In the genomic region with DNA sequence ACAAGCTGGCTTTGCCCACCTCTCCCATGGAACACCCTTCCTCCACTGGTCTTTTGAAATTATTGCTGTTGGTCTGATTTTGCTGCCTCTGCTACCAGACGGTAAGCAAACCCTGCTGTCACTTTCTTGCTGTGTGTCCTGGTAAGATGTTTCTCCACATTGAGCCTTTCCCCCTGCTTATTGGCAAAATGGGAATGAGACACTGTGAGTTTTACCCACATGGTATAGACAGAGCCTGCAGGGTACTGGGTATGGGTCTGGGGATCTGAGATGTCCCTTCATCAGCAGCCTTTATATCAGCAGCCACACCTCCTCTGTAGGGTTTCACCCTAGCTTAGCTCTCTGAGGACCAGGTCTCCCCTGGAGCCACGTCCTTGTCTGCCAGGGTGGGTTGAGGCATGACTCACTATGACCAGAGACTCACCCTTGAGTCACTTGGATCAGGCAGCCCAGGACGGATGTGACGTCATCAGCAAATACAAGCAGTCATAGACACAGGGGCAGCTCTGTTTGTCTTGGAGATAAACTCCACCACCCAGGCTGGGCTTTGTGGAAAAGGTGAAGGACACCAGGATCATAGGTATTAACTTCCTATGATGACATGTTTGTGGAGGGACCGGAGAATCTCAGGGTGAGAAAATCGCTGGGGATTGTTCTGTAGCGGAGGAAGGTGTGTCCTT, we compare ENCODE assay signal across 9 cellular contexts. TPM values are rescaled to one million over a fixed set of nuclear protein-coding genes. Genes with fewer than 3 reads are reported as not detected.
DNase-seq lines count a peak whose midpoint lies in the region; FAIRE-seq and TF ChIP-seq lines count a peak whose summit lies in the region.
"Had no signal": no experiment of that assay in that cellular context is flagged by ENCODE, and none has a peak within 500 bp of the region (broad histone marks: within the 10 kb centered on the region; RNA-seq: fewer than 3 reads in every experiment).

No MANE protein-coding gene starts in this region.

- H3K27me3 Mint-ChIP-seq in neural progenitor cell (ENCODE audit: insufficient read depth, low read depth), result peaks cover under 1% of the 10 kb centered on the region

- 29 to 45% (median 33%) methylated on average over 4 to 7 of the region's 7 CpGs for WGBS in adrenal gland, 4 donors
- WGBS in mesenchymal stem cell, result 16% methylated on average over 4 of the region's 7 CpGs

- peak overlapping the region; percentile 85 for H4K8ac ChIP-seq in mesenchymal stem cell (ENCODE audit: low read length)

- H3K4me1 ChIP-seq in BE2C (no peaks in the 10 kb centered on the region), adrenal gland (replicated peaks in 1 of 2) (peaks cover 11 to 12% of the 10 kb centered on the region in 2 donors), mesenchymal stem cell (ENCODE audit: control insufficient read depth, insufficient read depth, low read depth, low read length) (peaks cover 11% of the 10 kb centered on the region), neural progenitor cell (no peaks in the 10 kb centered on the region), kidney (ENCODE audit: control insufficient read depth in 1 of 2, insufficient read depth in 1 of 2, low read depth in 1 of 2, low read length in 2 of 2) (peaks cover 0 to 2% of the 10 kb centered on the region in 2 donors)

- H4K20me1 ChIP-seq in neural progenitor cell (ENCODE audit: low read depth), result no peaks in the 10 kb centered on the region

- peak overlapping the region in 1 of 2 experiments; percentile 13 for H3K18ac ChIP-seq in mesenchymal stem cell (ENCODE audit: low read depth in 1 of 2, low read length in 2 of 2)

- no peak overlapping the region for H2AK5ac ChIP-seq in mesenchymal stem cell (ENCODE audit: low read length, severe bottlenecking)

- H2BK120ac ChIP-seq in mesenchymal stem cell (ENCODE audit: low read depth, low read length), result no peak overlapping the region

- TF ChIP-seq CTCF in BE2C (IDR thresholded peaks at IDR 0.05; ENCODE audit: low read depth, low read length), result no peak
- no peak for TF ChIP-seq CTCF in adrenal gland (IDR thresholded peaks at IDR 0.05)
- no peak for TF ChIP-seq CTCF in neural progenitor cell (IDR thresholded peaks at IDR 0.05)
- no peak for TF ChIP-seq CTCF in kidney (IDR thresholded peaks at IDR 0.05; ENCODE audit: borderline replicate concordance, extremely low read depth, insufficient read depth)

- no peak overlapping the region for H2BK5ac ChIP-seq in mesenchymal stem cell (ENCODE audit: low read depth, low read length, poor library complexity, severe bottlenecking)

- H3F3A ChIP-seq in neural progenitor cell (ENCODE audit: low read depth), result no peaks in the 10 kb centered on the region

- H3K4me2 ChIP-seq in mesenchymal stem cell (ENCODE audit: low read length, poor library complexity, severe bottlenecking), result no peak overlapping the region
- H3K4me2 ChIP-seq in neural progenitor cell, result no peak overlapping the region

- H3K4me1 Mint-ChIP-seq in neural progenitor cell, result peaks cover 2% of the 10 kb centered on the region

- no peak overlapping the region for H3K23ac ChIP-seq in mesenchymal stem cell (ENCODE audit: low read length in 2 of 2)

- peak overlapping the region in 1 of 2 experiments; percentile 63 for H2BK12ac ChIP-seq in mesenchymal stem cell (ENCODE audit: low read length in 2 of 2)

- H3K79me1 ChIP-seq in mesenchymal stem cell (replicated peaks; ENCODE audit: low read length, poor library complexity, severe bottlenecking), result no peaks in the 10 kb centered on the region

- peak overlapping the region in 3 of 5 donors; percentile 9 to 71 (median 47) for H3K27ac ChIP-seq in adrenal gland
- no peak overlapping the region for H3K27ac ChIP-seq in mesenchymal stem cell (ENCODE audit: low read length, poor library complexity, severe bottlenecking)
- H3K27ac ChIP-seq in neural progenitor cell, result no peak overlapping the region
- no peak overlapping the region for H3K27ac ChIP-seq in kidney (ENCODE audit: low read depth in 2 of 2, low read length in 2 of 2)

- H3K9me3 Mint-ChIP-seq in neural progenitor cell, result no peaks in the 10 kb centered on the region

- H3K36me3 ChIP-seq in BE2C (no peaks in the 10 kb centered on the region), adrenal gland (replicated peaks in 1 of 2) (no peaks in the 10 kb centered on the region), mesenchymal stem cell (ENCODE audit: control insufficient read depth in 1 of 2, insufficient read depth in 2 of 2, low read depth in 1 of 2, low read length in 2 of 2) (no peaks in the 10 kb centered on the region), neural progenitor cell (no peaks in the 10 kb centered on the region), kidney (ENCODE audit: control insufficient read depth in 1 of 2, insufficient read depth in 2 of 2, low read length in 2 of 2) (no peaks in the 10 kb centered on the region)

- no peak for TF ChIP-seq POLR2A in adrenal gland (IDR thresholded peaks at IDR 0.05)

- no peak overlapping the region for H3K4me3 Mint-ChIP-seq in neural progenitor cell

- no peak overlapping the region for H4K91ac ChIP-seq in mesenchymal stem cell (ENCODE audit: low read length)

- no peak overlapping the region for H3K27ac Mint-ChIP-seq in neural progenitor cell

- H3K79me2 ChIP-seq in neural progenitor cell (ENCODE audit: low read depth), result no peaks in the 10 kb centered on the region

- no peak overlapping the region for H2BK15ac ChIP-seq in mesenchymal stem cell (ENCODE audit: low read depth, poor library complexity, severe bottlenecking)

- no peak for FAIRE-seq in HTR-8/SVneo (lab: Jason Lieb, UNC)
- no peak for FAIRE-seq in kidney (lab: Jason Lieb, UNC)
- FAIRE-seq: endometrium had no signal

- no peak overlapping the region for H3K14ac ChIP-seq in mesenchymal stem cell (ENCODE audit: low read length in 2 of 2)

- H3K4me3 ChIP-seq in BE2C (ENCODE audit: low read depth, low read length) (no peak overlapping the region), adrenal gland (no peak overlapping the region), mesenchymal stem cell (ENCODE audit: insufficient read depth in 1 of 2, low read depth in 1 of 2, low read length in 2 of 2) (no peak overlapping the region), neural progenitor cell (no peak overlapping the region), kidney (ENCODE audit: low read length in 2 of 2) (no peak overlapping the region)

- no peaks in the 10 kb centered on the region for H3K36me3 Mint-ChIP-seq in neural progenitor cell

- H3K9ac ChIP-seq in mesenchymal stem cell (ENCODE audit: low read length) (peak overlapping the region; percentile 57), neural progenitor cell (no peak overlapping the region), kidney (ENCODE audit: low read length in 2 of 2) (no peak overlapping the region)

- H2AFZ ChIP-seq in mesenchymal stem cell (ENCODE audit: low read depth, low read length) (no peak overlapping the region), neural progenitor cell (replicated peaks) (no peak overlapping the region)

- H3K9me3 ChIP-seq in BE2C (no peaks in the 10 kb centered on the region), adrenal gland (replicated peaks in 1 of 3) (no peaks in the 10 kb centered on the region), mesenchymal stem cell (ENCODE audit: control insufficient read depth, low read length) (no peaks in the 10 kb centered on the region), neural progenitor cell (ENCODE audit: low read depth) (no peaks in the 10 kb centered on the region), kidney (ENCODE audit: control insufficient read depth in 1 of 2, low read length in 2 of 2) (no peaks in the 10 kb centered on the region)

- H3K27me3 ChIP-seq in BE2C (no peaks in the 10 kb centered on the region), adrenal gland (no peaks in the 10 kb centered on the region), mesenchymal stem cell (ENCODE audit: control insufficient read depth in 1 of 2, insufficient read depth in 1 of 2, low read length in 2 of 2) (no peaks in the 10 kb centered on the region), neural progenitor cell (peaks cover 13% of the 10 kb centered on the region)

- peak; percentile 16 for DNase-seq in BE2C
- DNase-seq in HTR-8/SVneo (ENCODE audit: insufficient read length, low spot score), result peak; percentile 72
- peak; percentile 74 to 93 (median 89) for DNase-seq in adrenal gland
- DNase-seq in mesenchymal stem cell, result peak; percentile 96
- no peak for DNase-seq in neural progenitor cell (ENCODE audit: low spot score)
- no peak for DNase-seq in NCI-H524 treated with DMSO at 0.1 percent for 48 hours (lab: John Stamatoyannopoulos, UW)
- no peak for DNase-seq in DMS114 treated with DMSO at 0.1 percent for 48 hours (lab: John Stamatoyannopoulos, UW; ENCODE audit: unreplicated experiment)
- no peak for DNase-seq in kidney

- intact Hi-C loops in adrenal gland (cut with DNase I), result no loop called here
- intact Hi-C loops in kidney (cut with DNase I), result no loop called here

- H3K4ac ChIP-seq in mesenchymal stem cell (ENCODE audit: low read depth in 1 of 2, low read length in 2 of 2), result no peak overlapping the region

RNA-seq across cellular contexts. Expression of gene BAIAP2L1, which starts 17.9 kb away (rescaled TPM):
- 0.22 TPM for polyA plus RNA-seq in BE2C (2012; ENCODE audit: insufficient read depth, insufficient read length, low read depth)
- total RNA-seq in adrenal gland (10 to 100 TPM; 16.9 to 37.5 (median 24.1) TPM), neural progenitor cell (ENCODE audit: low replicate concordance) (29.5 and 35.1 TPM in 2 replicates), kidney (18.8 TPM)
- polyA plus RNA-seq in adrenal gland (10 to 100 TPM; 21.8 to 49.0 (median 23.1) TPM), kidney (ENCODE audit: insufficient read depth, low read depth, low replicate concordance) (9.6 TPM)
- polyA plus RNA-seq in mesenchymal stem cell (2013, experiment 1 of 2), result 10.1 TPM
- polyA plus RNA-seq in mesenchymal stem cell (2013, experiment 2 of 2), result 10.6 TPM

Comparison
In these comparisons a context has a peak if more than half of its experiments do, and no peak if none do; other contexts are left out.
1. DNase-seq: peak in BE2C (single experiment), HTR-8/SVneo (single experiment), adrenal gland (7 of 7) and mesenchymal stem cell (single experiment); none in neural progenitor cell (single experiment), NCI-H524 treated with DMSO at 0.1 percent for 48 hours (single experiment), DMS114 treated with DMSO at 0.1 percent for 48 hours (single experiment) and kidney (single experiment).
2. H3K27ac ChIP-seq: peak in adrenal gland (3 of 5); none in mesenchymal stem cell (single experiment), neural progenitor cell (single experiment) and kidney (0 of 2).